22 cellular contexts compared by ENCODE assay signal in genomic region chr15:55599384-55599783, GRCh38. TPM values are rescaled to one million over a fixed set of nuclear protein-coding genes. Genes with fewer than 3 reads are reported as not detected.
"Had no signal": no experiment of that assay in that cellular context is flagged by ENCODE, and none has a peak within 500 bp of the region (broad histone marks: within the 10 kb centered on the region; RNA-seq: fewer than 3 reads in every experiment).

No MANE protein-coding gene starts in this region.

- H2AFZ ChIP-seq: hepatocyte had no signal

- H3K27ac ChIP-seq: colonic mucosa, esophagus muscularis mucosa, gastroesophageal sphincter, heart left ventricle, hepatocyte, left lung, lower lobe of right lung had no signal

- H3K4me1 ChIP-seq: colonic mucosa, esophagus muscularis mucosa, gastroesophageal sphincter, heart left ventricle, left lung, lower lobe of right lung had no signal

- H3K36me3 ChIP-seq: colonic mucosa, esophagus muscularis mucosa, gastroesophageal sphincter, heart left ventricle, left lung, lower lobe of right lung had no signal

- ATAC-seq: effector memory CD8-positive, alpha-beta T cell; gastroesophageal sphincter; heart left ventricle; left cardiac atrium; left lung; left ventricle myocardium superior; lower lobe of right lung; naive thymus-derived CD4-positive, alpha-beta T cell had no signal

- FAIRE-seq: endometrium, frontal cortex had no signal

- H3K9me3 ChIP-seq: colonic mucosa, esophagus muscularis mucosa, gastroesophageal sphincter, heart left ventricle, left lung, lower lobe of right lung had no signal

- H3K4me3 ChIP-seq: colonic mucosa, esophagus muscularis mucosa, gastroesophageal sphincter, heart left ventricle, hepatocyte, left lung, lower lobe of right lung had no signal

- H3K79me2 ChIP-seq: hepatocyte had no signal

- H3K4me2 ChIP-seq: hepatocyte had no signal

- DNase-seq: colonic mucosa; cortex of kidney; effector CD8-positive, alpha-beta T cell; effector memory CD8-positive, alpha-beta T cell; endodermal cell; foreskin fibroblast; heart left ventricle; hypothalamus; immature natural killer cell; islet precursor cell; left cardiac atrium; left lung; left ventricle myocardium superior; lower lobe of right lung; mesendoderm; midbrain; naive thymus-derived CD4-positive, alpha-beta T cell had no signal

- H3K27me3 ChIP-seq: colonic mucosa, esophagus muscularis mucosa, gastroesophageal sphincter, heart left ventricle, hepatocyte, left lung had no signal

RNA-seq across cellular contexts. Expression of gene PYGO1, which starts 11.2 kb away (rescaled TPM):
- polyA plus RNA-seq: immature natural killer cell; naive thymus-derived CD4-positive, alpha-beta T cell had no signal
